ENCODE assay signal across 29 cellular contexts in genomic region chr7:26280723-26281122, GRCh38. TPM values are rescaled to one million over a fixed set of nuclear protein-coding genes. Genes with fewer than 3 reads are reported as not detected.
DNase-seq lines count a peak whose midpoint lies in the region; ATAC-seq, FAIRE-seq and TF ChIP-seq lines count a peak whose summit lies in the region.
"Had no signal": no experiment of that assay in that cellular context is flagged by ENCODE, and none has a peak within 500 bp of the region (broad histone marks: within the 10 kb centered on the region; RNA-seq: fewer than 3 reads in every experiment).

No MANE protein-coding gene starts in this region.

- POLR2A ChIA-PET in HepG2 (lab: Yijun Ruan, JAX): interaction anchor here (1.2 kb wide), 1 partner anchor 67 kb away, joined by 3 read pairs; no protein-coding TSS in a partner anchor

- H3K79me2 ChIP-seq in HepG2 (ENCODE audit: insufficient read depth, low read length): no peaks in the 10 kb centered on the region

- TF ChIP-seq EP300 in HepG2 (IDR thresholded peaks at IDR 0.05; ENCODE audit: low read depth in 2 of 2, low read length in 2 of 2) (no peak), HepG2 (CRISPR knock-in tag; IDR thresholded peaks at IDR 0.05; ENCODE audit: borderline replicate concordance) (no peak)

- in situ Hi-C loops in HepG2 (cut with HindIII; ENCODE audit: extremely low pct_ligation_motif_present, low pct_unique_long_range_greater_than_20kb): loop anchor here (25.0 kb wide), 1 partner anchor 393 kb away; no protein-coding TSS in a partner anchor

- H3K4me1 Mint-ChIP-seq in activated T-helper 17 cell treated with anti-CD3 and anti-CD28 coated beads, Interleukin-2, amount 50 U/mL, for 72 hours: peaks cover 11% of the 10 kb centered on the region
- H3K4me1 Mint-ChIP-seq in stimulated activated naive B cell treated with anti-CD40 and anti-IgM and Interleukin-4, amounts not matched to agents 10 μg/mL and 1 μg/mL and 100 μg/mL, for 72 hours: peaks cover 3 to 6% of the 10 kb centered on the region in 2 donors

- H3K27me3 ChIP-seq in HepG2 (ENCODE audit: control insufficient read depth in 1 of 2, insufficient read depth in 2 of 2, low read length in 2 of 2): no peaks in the 10 kb centered on the region
- H3K27me3 ChIP-seq in right lobe of liver: no peaks in the 10 kb centered on the region
- H3K27me3 ChIP-seq in neutrophil: no peaks in the 10 kb centered on the region
- H3K27me3 ChIP-seq: BE2C, SJCRH30 had no signal

- WGBS in HepG2 (ENCODE audit: low lambda C conversion rate): 74% methylated on average over 4 of the region's 4 CpGs
- 71% methylated on average over 3 of the region's 4 CpGs for WGBS in right lobe of liver (ENCODE audit: insufficient coverage, low coverage, low lambda C conversion rate, missing lambda C conversion rate)

- no TSS peak for BruUV-seq in HepG2 (replicated peaks; lab: Mats Ljungman, UMichigan)

- peaks cover 35% of the 10 kb centered on the region for H3K4me1 ChIP-seq in HepG2 (ENCODE audit: insufficient read depth, low read length)
- no peaks in the 10 kb centered on the region for H3K4me1 ChIP-seq in right lobe of liver
- peaks cover 17 to 27% of the 10 kb centered on the region in 2 experiments for H3K4me1 ChIP-seq in neutrophil (ENCODE audit: control insufficient read depth in 1 of 2, insufficient read depth in 1 of 2, low read depth in 1 of 2, low read length in 1 of 2)
- H3K4me1 ChIP-seq: BE2C, SJCRH30 had no signal

- H3K9me3 ChIP-seq in HepG2 (ENCODE audit: low read length) (no peaks in the 10 kb centered on the region), right lobe of liver (no peaks in the 10 kb centered on the region), neutrophil (no peaks in the 10 kb centered on the region)
- H3K9me3 ChIP-seq: BE2C, SJCRH30 had no signal

- peak; percentile 22 for DNase-seq in DMS53 (lab: John Stamatoyannopoulos, UW)
- no peak for DNase-seq in DMS53 treated with DMSO at 0.1 percent for 48 hours (lab: John Stamatoyannopoulos, UW; ENCODE audit: unreplicated experiment)
- DNase-seq in HepG2 (ENCODE audit: low spot score): no peak
- no peak for DNase-seq in right lobe of liver
- DNase-seq in stimulated activated naive B cell treated with anti-CD40 and anti-IgM and Interleukin-4, amounts not matched to agents 10 μg/mL and 1 μg/mL and 100 μg/mL, for 72 hours: no peak
- DNase-seq in DMS153 (lab: John Stamatoyannopoulos, UW): no peak
- DNase-seq: BE2C, DMS79, EL, GDM1, GM23248, H7, Kasumi-1, NCI-H1105, NCI-H146, NCI-H1930, NCI-H446, NCI-H524 treated with DMSO at 0.1 percent for 48 hours, NCI-H774, PC-9, SJCRH30 had no signal

- H3K36me3 ChIP-seq in HepG2 (replicated peaks in 1 of 2; ENCODE audit: control insufficient read depth in 1 of 2, insufficient read depth in 2 of 2, low read length in 2 of 2): no peaks in the 10 kb centered on the region
- no peaks in the 10 kb centered on the region for H3K36me3 ChIP-seq in right lobe of liver
- H3K36me3 ChIP-seq in neutrophil: no peaks in the 10 kb centered on the region
- H3K36me3 ChIP-seq: BE2C, SJCRH30 had no signal

- H3K4me3 ChIP-seq in HepG2 (replicated peaks in 1 of 3; ENCODE audit: insufficient read depth in 1 of 3, low read depth in 2 of 3, low read length in 3 of 3) (no peak overlapping the region), right lobe of liver (no peak overlapping the region), neutrophil (ENCODE audit: low read depth in 1 of 2, low read length in 1 of 2) (no peak overlapping the region)
- H3K4me3 ChIP-seq: GM12878, GM23248, PC-9, SJCRH30 had no signal

- no peaks in the 10 kb centered on the region for H3K9me3 Mint-ChIP-seq in activated T-helper 17 cell treated with anti-CD3 and anti-CD28 coated beads, Interleukin-2, amount 50 U/mL, for 72 hours
- H3K9me3 Mint-ChIP-seq in stimulated activated naive B cell treated with anti-CD40 and anti-IgM and Interleukin-4, amounts not matched to agents 10 μg/mL and 1 μg/mL and 100 μg/mL, for 72 hours: no peaks in the 10 kb centered on the region

- no peak for FAIRE-seq in HepG2 (lab: Jason Lieb, UNC)
- FAIRE-seq: D721Med, GM12878 had no signal

- intact Hi-C loops in HepG2 (cut with micrococcal nuclease; ENCODE audit: unreplicated experiment) (no loop called here), right lobe of liver (cut with DNase I) (loop anchor here in 1 of 2 donors (10.0 kb wide), 1 partner anchor 84 kb away; no protein-coding TSS in a partner anchor)

- H3K9ac ChIP-seq in HepG2 (ENCODE audit: insufficient read depth, low read depth, low read length): no peak overlapping the region
- H3K9ac ChIP-seq: GM23248 had no signal

- no peaks in the 10 kb centered on the region for H4K20me1 ChIP-seq in HepG2 (ENCODE audit: insufficient read depth, low read length)

- no peaks in the 10 kb centered on the region for H3K36me3 Mint-ChIP-seq in activated T-helper 17 cell treated with anti-CD3 and anti-CD28 coated beads, Interleukin-2, amount 50 U/mL, for 72 hours (ENCODE audit: low read depth)
- no peaks in the 10 kb centered on the region for H3K36me3 Mint-ChIP-seq in stimulated activated naive B cell treated with anti-CD40 and anti-IgM and Interleukin-4, amounts not matched to agents 10 μg/mL and 1 μg/mL and 100 μg/mL, for 72 hours
- H3K36me3 Mint-ChIP-seq: CD14-positive monocyte had no signal

- TF ChIP-seq CTCF in HepG2 (CRISPR knock-in tag; IDR thresholded peaks at IDR 0.05): no peak
- TF ChIP-seq CTCF in right lobe of liver (IDR thresholded peaks at IDR 0.05): no peak
- TF ChIP-seq CTCF in neutrophil (IDR thresholded peaks at IDR 0.05): no peak

- peak overlapping the region; percentile 64 for H3K27ac Mint-ChIP-seq in activated T-helper 17 cell treated with anti-CD3 and anti-CD28 coated beads, Interleukin-2, amount 50 U/mL, for 72 hours
- no peak overlapping the region for H3K27ac Mint-ChIP-seq in stimulated activated naive B cell treated with anti-CD40 and anti-IgM and Interleukin-4, amounts not matched to agents 10 μg/mL and 1 μg/mL and 100 μg/mL, for 72 hours

- H3K27ac ChIP-seq in HepG2 (ENCODE audit: extremely low read length, insufficient read depth, low read length): no peak overlapping the region
- H3K27ac ChIP-seq in right lobe of liver: no peak overlapping the region
- peak overlapping the region; percentile 58 for H3K27ac ChIP-seq in neutrophil
- H3K27ac ChIP-seq: 22Rv1, GM23248, PC-9, SJCRH30 had no signal

- no peak overlapping the region for H3K4me3 Mint-ChIP-seq in activated T-helper 17 cell treated with anti-CD3 and anti-CD28 coated beads, Interleukin-2, amount 50 U/mL, for 72 hours
- H3K4me3 Mint-ChIP-seq in stimulated activated naive B cell treated with anti-CD40 and anti-IgM and Interleukin-4, amounts not matched to agents 10 μg/mL and 1 μg/mL and 100 μg/mL, for 72 hours: no peak overlapping the region
- H3K4me3 Mint-ChIP-seq: CD14-positive monocyte had no signal

- no peak for TF ChIP-seq RAD21 in HepG2 (CRISPR knock-in tag; IDR thresholded peaks at IDR 0.05)

- no peak for TF ChIP-seq POLR2A in HepG2 (IDR thresholded peaks at IDR 0.05; ENCODE audit: insufficient read depth in 1 of 2, low read depth in 2 of 2, low read length in 2 of 2)
- TF ChIP-seq POLR2A in right lobe of liver (IDR thresholded peaks at IDR 0.05): no peak

- CTCF ChIA-PET in HepG2 (lab: Yijun Ruan, JAX; ENCODE audit: low intra/inter-chr PET ratio, low total read pairs): no interaction called here

- ATAC-seq in HepG2 (no peak), right lobe of liver (no peak)
- ATAC-seq in activated T-helper 17 cell treated with anti-CD3 and anti-CD28 coated beads, Interleukin-2, amount 50 U/mL, for 72 hours (replicated peaks): no peak
- ATAC-seq in stimulated activated naive B cell treated with anti-CD40 and anti-IgM and Interleukin-4, amounts not matched to agents 10 μg/mL and 1 μg/mL and 100 μg/mL, for 72 hours (replicated peaks): no peak
- ATAC-seq: GM12878, Right ventricle myocardium inferior had no signal

- no peak overlapping the region for H2AFZ ChIP-seq in HepG2 (ENCODE audit: low read length)
- H2AFZ ChIP-seq: GM23248, PC-9 had no signal

- no peaks in the 10 kb centered on the region for H3K27me3 Mint-ChIP-seq in activated T-helper 17 cell treated with anti-CD3 and anti-CD28 coated beads, Interleukin-2, amount 50 U/mL, for 72 hours
- H3K27me3 Mint-ChIP-seq in stimulated activated naive B cell treated with anti-CD40 and anti-IgM and Interleukin-4, amounts not matched to agents 10 μg/mL and 1 μg/mL and 100 μg/mL, for 72 hours: no peaks in the 10 kb centered on the region

- H3K4me2 ChIP-seq in HepG2 (ENCODE audit: low read depth, low read length): no peak overlapping the region
- H3K4me2 ChIP-seq: PC-9 had no signal

TF ChIP-seq in HepG2, 621 proteins besides CTCF, POLR2A, EP300 and RAD21:
- peak; percentile 51; the same call in 1 of the 2 replicates for TF ChIP-seq RFX1 (IDR thresholded peaks at IDR 0.05)
- no peak for TF ChIP-seq ZNF572 (CRISPR knock-in tag; IDR thresholded peaks at IDR 0.05)
- peak; percentile 69 for TF ChIP-seq RFX3 (CRISPR knock-in tag; IDR thresholded peaks at IDR 0.05)

RNA-seq across cellular contexts. Expression of gene SNX10, which starts 10.9 kb away (rescaled TPM):
- 26.0 and 43.1 TPM in 2 replicates for total RNA-seq in HepG2 (2016; rRNA removed; fragmentation: Illumina TruSeq; extraction: Trizol)
- total RNA-seq in HepG2 (2016; cell fraction: cytosol; rRNA removed; fragmentation: Illumina TruSeq; extraction: Trizol; ENCODE audit: low read depth): 11.0 and 13.9 TPM in 2 replicates
- total RNA-seq in HepG2 (2016; cell fraction: insoluble cytoplasmic fraction; rRNA removed; fragmentation: Illumina TruSeq; extraction: Trizol): 26.8 and 44.6 TPM in 2 replicates
- 36.5 and 37.9 TPM in 2 replicates for total RNA-seq in HepG2 (2016; cell fraction: membrane; rRNA removed; fragmentation: Illumina TruSeq; extraction: Trizol)
- 14.2 and 18.3 TPM in 2 replicates for total RNA-seq in HepG2 (2016; cell fraction: nucleus; rRNA removed; fragmentation: Illumina TruSeq; extraction: Trizol)
- 18.6 and 27.6 TPM in 2 replicates for polyA plus RNA-seq in HepG2 (2011; rRNA removed)
- 13.8 and 23.3 TPM in 2 replicates for polyA plus RNA-seq in HepG2 (2011; cell fraction: cytosol; rRNA removed)
- 5.2 and 8.7 TPM in 2 replicates for polyA plus RNA-seq in HepG2 (2011; cell fraction: nucleus; rRNA removed)
- 32.4 and 42.5 TPM in 2 replicates for polyA plus RNA-seq in HepG2 (2012)
- 19.2 and 21.4 TPM in 2 replicates for polyA plus RNA-seq in HepG2 (2016; cell fraction: cytosol; fragmentation: Illumina TruSeq; extraction: Trizol; ENCODE audit: low read depth)
- 55.9 and 58.7 TPM in 2 replicates for polyA plus RNA-seq in HepG2 (2016; cell fraction: insoluble cytoplasmic fraction; fragmentation: Illumina TruSeq; extraction: Trizol; ENCODE audit: low read depth)
- 39.2 and 40.3 TPM in 2 replicates for polyA plus RNA-seq in HepG2 (2016; cell fraction: membrane; fragmentation: Illumina TruSeq; extraction: Trizol; ENCODE audit: low read depth)
- 28.8 and 32.3 TPM in 2 replicates for polyA plus RNA-seq in HepG2 (2016; cell fraction: nucleus; fragmentation: Illumina TruSeq; extraction: Trizol; ENCODE audit: insufficient read depth, low read depth)
- 1.4 and 7.6 TPM in 2 replicates for polyA minus RNA-seq in HepG2 (2011; rRNA and poly(A)+ RNA removed; ENCODE audit: low replicate concordance)
- polyA minus RNA-seq in HepG2 (2011; cell fraction: cytosol; rRNA and poly(A)+ RNA removed): 18.6 and 21.0 TPM in 2 replicates
- polyA minus RNA-seq in HepG2 (2011; cell fraction: nucleus; rRNA and poly(A)+ RNA removed): 12.9 and 18.8 TPM in 2 replicates
- 10 to 100 TPM; 10.1 to 59.0 (median 37.7) TPM for total RNA-seq in right lobe of liver
- total RNA-seq in activated T-helper 17 cell treated with anti-CD3 and anti-CD28 coated beads, Interleukin-2, amount 50 U/mL, for 72 hours: 10 to 100 TPM; 23.5 to 30.8 TPM
- total RNA-seq: HT-29, SJCRH30 had no signal
